1 cellular context compared by ENCODE assay signal in the genomic region with DNA sequence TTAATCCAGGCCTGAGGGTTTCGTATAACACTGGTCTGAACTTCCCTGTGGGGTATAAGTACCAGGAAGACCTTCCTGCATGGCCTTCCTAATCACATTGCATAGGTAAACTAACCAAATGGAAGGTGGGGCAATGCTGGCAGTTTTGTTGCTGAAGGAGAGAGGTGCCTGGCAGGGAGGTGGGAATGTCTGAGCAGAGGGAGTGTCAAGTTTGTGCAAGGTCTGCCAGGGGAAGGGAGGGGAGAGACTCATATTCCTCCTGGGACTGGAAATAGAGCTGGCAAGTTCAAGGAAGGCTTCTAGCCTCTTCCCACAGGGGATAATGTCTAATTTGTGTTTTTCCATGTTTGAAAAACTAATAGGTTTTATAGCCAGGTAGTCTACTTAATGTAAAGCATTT.
TF ChIP-seq lines count a peak whose summit lies in the region.

No MANE protein-coding gene starts in this region.

TF ChIP-seq in GM23338, 12 proteins besides CTCF, POLR2A, EP300 and RAD21:
- TF ChIP-seq, protein P1, sequence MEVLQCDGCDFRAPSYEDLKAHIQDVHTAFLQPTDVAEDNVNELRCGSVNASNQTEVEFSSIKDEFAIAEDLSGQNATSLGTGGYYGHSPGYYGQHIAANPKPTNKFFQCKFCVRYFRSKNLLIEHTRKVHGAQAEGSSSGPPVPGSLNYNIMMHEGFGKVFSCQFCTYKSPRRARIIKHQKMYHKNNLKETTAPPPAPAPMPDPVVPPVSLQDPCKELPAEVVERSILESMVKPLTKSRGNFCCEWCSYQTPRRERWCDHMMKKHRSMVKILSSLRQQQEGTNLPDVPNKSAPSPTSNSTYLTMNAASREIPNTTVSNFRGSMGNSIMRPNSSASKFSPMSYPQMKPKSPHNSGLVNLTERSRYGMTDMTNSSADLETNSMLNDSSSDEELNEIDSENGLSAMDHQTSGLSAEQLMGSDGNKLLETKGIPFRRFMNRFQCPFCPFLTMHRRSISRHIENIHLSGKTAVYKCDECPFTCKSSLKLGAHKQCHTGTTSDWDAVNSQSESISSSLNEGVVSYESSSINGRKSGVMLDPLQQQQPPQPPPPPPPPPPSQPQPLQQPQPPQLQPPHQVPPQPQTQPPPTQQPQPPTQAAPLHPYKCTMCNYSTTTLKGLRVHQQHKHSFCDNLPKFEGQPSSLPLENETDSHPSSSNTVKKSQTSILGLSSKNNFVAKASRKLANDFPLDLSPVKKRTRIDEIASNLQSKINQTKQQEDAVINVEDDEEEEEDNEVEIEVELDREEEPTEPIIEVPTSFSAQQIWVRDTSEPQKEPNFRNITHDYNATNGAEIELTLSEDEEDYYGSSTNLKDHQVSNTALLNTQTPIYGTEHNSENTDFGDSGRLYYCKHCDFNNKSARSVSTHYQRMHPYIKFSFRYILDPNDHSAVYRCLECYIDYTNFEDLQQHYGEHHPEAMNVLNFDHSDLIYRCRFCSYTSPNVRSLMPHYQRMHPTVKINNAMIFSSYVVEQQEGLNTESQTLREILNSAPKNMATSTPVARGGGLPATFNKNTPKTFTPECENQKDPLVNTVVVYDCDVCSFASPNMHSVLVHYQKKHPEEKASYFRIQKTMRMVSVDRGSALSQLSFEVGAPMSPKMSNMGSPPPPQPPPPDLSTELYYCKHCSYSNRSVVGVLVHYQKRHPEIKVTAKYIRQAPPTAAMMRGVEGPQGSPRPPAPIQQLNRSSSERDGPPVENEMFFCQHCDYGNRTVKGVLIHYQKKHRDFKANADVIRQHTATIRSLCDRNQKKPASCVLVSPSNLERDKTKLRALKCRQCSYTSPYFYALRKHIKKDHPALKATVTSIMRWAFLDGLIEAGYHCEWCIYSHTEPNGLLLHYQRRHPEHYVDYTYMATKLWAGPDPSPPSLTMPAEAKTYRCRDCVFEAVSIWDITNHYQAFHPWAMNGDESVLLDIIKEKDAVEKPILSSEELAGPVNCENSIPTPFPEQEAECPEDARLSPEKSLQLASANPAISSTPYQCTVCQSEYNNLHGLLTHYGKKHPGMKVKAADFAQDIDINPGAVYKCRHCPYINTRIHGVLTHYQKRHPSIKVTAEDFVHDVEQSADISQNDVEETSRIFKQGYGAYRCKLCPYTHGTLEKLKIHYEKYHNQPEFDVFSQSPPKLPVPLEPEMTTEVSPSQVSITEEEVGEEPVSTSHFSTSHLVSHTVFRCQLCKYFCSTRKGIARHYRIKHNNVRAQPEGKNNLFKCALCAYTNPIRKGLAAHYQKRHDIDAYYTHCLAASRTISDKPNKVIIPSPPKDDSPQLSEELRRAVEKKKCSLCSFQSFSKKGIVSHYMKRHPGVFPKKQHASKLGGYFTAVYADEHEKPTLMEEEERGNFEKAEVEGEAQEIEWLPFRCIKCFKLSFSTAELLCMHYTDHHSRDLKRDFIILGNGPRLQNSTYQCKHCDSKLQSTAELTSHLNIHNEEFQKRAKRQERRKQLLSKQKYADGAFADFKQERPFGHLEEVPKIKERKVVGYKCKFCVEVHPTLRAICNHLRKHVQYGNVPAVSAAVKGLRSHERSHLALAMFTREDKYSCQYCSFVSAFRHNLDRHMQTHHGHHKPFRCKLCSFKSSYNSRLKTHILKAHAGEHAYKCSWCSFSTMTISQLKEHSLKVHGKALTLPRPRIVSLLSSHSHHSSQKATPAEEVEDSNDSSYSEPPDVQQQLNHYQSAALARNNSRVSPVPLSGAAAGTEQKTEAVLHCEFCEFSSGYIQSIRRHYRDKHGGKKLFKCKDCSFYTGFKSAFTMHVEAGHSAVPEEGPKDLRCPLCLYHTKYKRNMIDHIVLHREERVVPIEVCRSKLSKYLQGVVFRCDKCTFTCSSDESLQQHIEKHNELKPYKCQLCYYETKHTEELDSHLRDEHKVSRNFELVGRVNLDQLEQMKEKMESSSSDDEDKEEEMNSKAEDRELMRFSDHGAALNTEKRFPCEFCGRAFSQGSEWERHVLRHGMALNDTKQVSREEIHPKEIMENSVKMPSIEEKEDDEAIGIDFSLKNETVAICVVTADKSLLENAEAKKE (CRISPR knock-in tag; IDR thresholded peaks at IDR 0.05): no peak
- no peak for TF ChIP-seq STAT1 (IDR thresholded peaks at IDR 0.05; ENCODE audit: unreplicated experiment)
- TF ChIP-seq ZNF114 (CRISPR knock-in tag; IDR thresholded peaks at IDR 0.05): no peak
- TF ChIP-seq EZH2 (IDR thresholded peaks at IDR 0.05; ENCODE audit: low read depth, unreplicated experiment): no peak
- TF ChIP-seq, protein P2, sequence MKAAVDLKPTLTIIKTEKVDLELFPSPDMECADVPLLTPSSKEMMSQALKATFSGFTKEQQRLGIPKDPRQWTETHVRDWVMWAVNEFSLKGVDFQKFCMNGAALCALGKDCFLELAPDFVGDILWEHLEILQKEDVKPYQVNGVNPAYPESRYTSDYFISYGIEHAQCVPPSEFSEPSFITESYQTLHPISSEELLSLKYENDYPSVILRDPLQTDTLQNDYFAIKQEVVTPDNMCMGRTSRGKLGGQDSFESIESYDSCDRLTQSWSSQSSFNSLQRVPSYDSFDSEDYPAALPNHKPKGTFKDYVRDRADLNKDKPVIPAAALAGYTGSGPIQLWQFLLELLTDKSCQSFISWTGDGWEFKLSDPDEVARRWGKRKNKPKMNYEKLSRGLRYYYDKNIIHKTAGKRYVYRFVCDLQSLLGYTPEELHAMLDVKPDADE (IDR thresholded peaks at IDR 0.05): no peak
- TF ChIP-seq CREB1 (CRISPR knock-in tag; IDR thresholded peaks at IDR 0.05; ENCODE audit: low read depth): no peak
- TF ChIP-seq JUNB (IDR thresholded peaks at IDR 0.05; ENCODE audit: unreplicated experiment): no peak
- TF ChIP-seq ZNF331 (CRISPR knock-in tag; IDR thresholded peaks at IDR 0.05; ENCODE audit: low read depth): no peak
- TF ChIP-seq POLR2AphosphoS5 (IDR thresholded peaks at IDR 0.05; ENCODE audit: low read depth): no peak
- TF ChIP-seq, protein P3, sequence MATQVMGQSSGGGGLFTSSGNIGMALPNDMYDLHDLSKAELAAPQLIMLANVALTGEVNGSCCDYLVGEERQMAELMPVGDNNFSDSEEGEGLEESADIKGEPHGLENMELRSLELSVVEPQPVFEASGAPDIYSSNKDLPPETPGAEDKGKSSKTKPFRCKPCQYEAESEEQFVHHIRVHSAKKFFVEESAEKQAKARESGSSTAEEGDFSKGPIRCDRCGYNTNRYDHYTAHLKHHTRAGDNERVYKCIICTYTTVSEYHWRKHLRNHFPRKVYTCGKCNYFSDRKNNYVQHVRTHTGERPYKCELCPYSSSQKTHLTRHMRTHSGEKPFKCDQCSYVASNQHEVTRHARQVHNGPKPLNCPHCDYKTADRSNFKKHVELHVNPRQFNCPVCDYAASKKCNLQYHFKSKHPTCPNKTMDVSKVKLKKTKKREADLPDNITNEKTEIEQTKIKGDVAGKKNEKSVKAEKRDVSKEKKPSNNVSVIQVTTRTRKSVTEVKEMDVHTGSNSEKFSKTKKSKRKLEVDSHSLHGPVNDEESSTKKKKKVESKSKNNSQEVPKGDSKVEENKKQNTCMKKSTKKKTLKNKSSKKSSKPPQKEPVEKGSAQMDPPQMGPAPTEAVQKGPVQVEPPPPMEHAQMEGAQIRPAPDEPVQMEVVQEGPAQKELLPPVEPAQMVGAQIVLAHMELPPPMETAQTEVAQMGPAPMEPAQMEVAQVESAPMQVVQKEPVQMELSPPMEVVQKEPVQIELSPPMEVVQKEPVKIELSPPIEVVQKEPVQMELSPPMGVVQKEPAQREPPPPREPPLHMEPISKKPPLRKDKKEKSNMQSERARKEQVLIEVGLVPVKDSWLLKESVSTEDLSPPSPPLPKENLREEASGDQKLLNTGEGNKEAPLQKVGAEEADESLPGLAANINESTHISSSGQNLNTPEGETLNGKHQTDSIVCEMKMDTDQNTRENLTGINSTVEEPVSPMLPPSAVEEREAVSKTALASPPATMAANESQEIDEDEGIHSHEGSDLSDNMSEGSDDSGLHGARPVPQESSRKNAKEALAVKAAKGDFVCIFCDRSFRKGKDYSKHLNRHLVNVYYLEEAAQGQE (IDR thresholded peaks at IDR 0.05; ENCODE audit: unreplicated experiment): no peak
- no peak for TF ChIP-seq NANOG (IDR thresholded peaks at IDR 0.05; ENCODE audit: borderline replicate concordance)
